ENCODE assay signal across 8 cellular contexts in genomic region chr7:142557971-142558582, GRCh38.
A peak's percentile ranks its signal among the peaks of the same experiment; 100 is the strongest.
DNase-seq lines count a peak whose midpoint lies in the region; ATAC-seq and TF ChIP-seq lines count a peak whose summit lies in the region.

No MANE protein-coding gene starts in this region.

- TF ChIP-seq RAD21 in liver (IDR thresholded peaks at IDR 0.05), result peak in 1 of 2 donors; percentile 40

- in situ Hi-C loops in astrocyte of the cerebellum (cut with HindIII; ENCODE audit: low sequenced_read_pairs), result no loop called here

- intact Hi-C loops in ascending aorta (cut with DNase I), result no loop called here

- WGBS in liver, result 38% methylated on average over 5 of the region's 5 CpGs
- 63% methylated on average over 5 of the region's 5 CpGs for WGBS in suprapubic skin

- no peak overlapping the region for H3K27ac ChIP-seq in liver (ENCODE audit: low read depth in 1 of 2, low read length in 2 of 2)
- H3K27ac ChIP-seq in suprapubic skin, result no peak overlapping the region
- no peak overlapping the region for H3K27ac ChIP-seq in ascending aorta

- no peaks in the 10 kb centered on the region for H3K36me3 ChIP-seq in liver (ENCODE audit: control insufficient read depth in 4 of 4, insufficient read depth in 3 of 4, low read depth in 1 of 4, low read length in 3 of 4)
- no peaks in the 10 kb centered on the region for H3K36me3 ChIP-seq in suprapubic skin
- H3K36me3 ChIP-seq in ascending aorta, result no peaks in the 10 kb centered on the region

- no peak overlapping the region for H3K9ac ChIP-seq in liver (ENCODE audit: low read depth in 1 of 2, low read length in 2 of 2)

- DNase-seq in COR-L47 (lab: John Stamatoyannopoulos, UW) (peak; percentile 13), SKM-1 (lab: John Stamatoyannopoulos, UW; ENCODE audit: unreplicated experiment) (peak; percentile 3), astrocyte of the cerebellum (ENCODE audit: low read depth) (no peak), suprapubic skin (ENCODE audit: low spot score in 2 of 2) (no peak), ascending aorta (ENCODE audit: low spot score in 2 of 2) (no peak)

- TF ChIP-seq CTCF in astrocyte of the cerebellum (IDR thresholded peaks at IDR 0.05; ENCODE audit: low read depth, low read length, missing control alignments) (peak; percentile 67), liver (IDR thresholded peaks at IDR 0.05; ENCODE audit: low read depth, low read length, missing input control) (peak; percentile 36), suprapubic skin (IDR thresholded peaks at IDR 0.05) (peak; percentile 16 to 35), ascending aorta (IDR thresholded peaks at IDR 0.05) (peak in 1 of 3 experiments; percentile 32)

- H3K4me1 ChIP-seq in liver (ENCODE audit: control insufficient read depth in 4 of 4, insufficient read depth in 4 of 4, low read length in 3 of 4) (no peaks in the 10 kb centered on the region), suprapubic skin (peaks cover 13% of the 10 kb centered on the region), ascending aorta (no peaks in the 10 kb centered on the region)

- H3K9me3 ChIP-seq in liver (ENCODE audit: control insufficient read depth in 4 of 4, low read length in 3 of 4) (no peaks in the 10 kb centered on the region), suprapubic skin (no peaks in the 10 kb centered on the region), ascending aorta (no peaks in the 10 kb centered on the region)

- H3K27me3 ChIP-seq in liver (ENCODE audit: control insufficient read depth in 4 of 4, insufficient read depth in 4 of 4, low read length in 3 of 4), result peaks cover 0 to 3% (median 0%) of the 10 kb centered on the region in 4 donors
- H3K27me3 ChIP-seq in suprapubic skin, result no peaks in the 10 kb centered on the region
- H3K27me3 ChIP-seq in ascending aorta, result no peaks in the 10 kb centered on the region

- no peak for TF ChIP-seq POLR2A in suprapubic skin (IDR thresholded peaks at IDR 0.05)

- H3K4me3 ChIP-seq in astrocyte of the cerebellum (ENCODE audit: low read depth, low read length) (no peak overlapping the region), liver (ENCODE audit: low read depth in 1 of 3, low read length in 3 of 3) (no peak overlapping the region), suprapubic skin (no peak overlapping the region), ascending aorta (no peak overlapping the region)

- no peak for TF ChIP-seq EP300 in suprapubic skin (IDR thresholded peaks at IDR 0.05)

- ATAC-seq in GM19324 (IDR thresholded peaks at IDR 0.05; ENCODE audit: low FRiP score, unreplicated experiment), result peak; percentile 82
- peak; percentile 79 for ATAC-seq in HG03196 (IDR thresholded peaks at IDR 0.05; ENCODE audit: unreplicated experiment)

TF ChIP-seq in liver, 16 proteins besides CTCF, POLR2A, EP300 and RAD21:
- TF ChIP-seq YY1 (IDR thresholded peaks at IDR 0.05), result no peak
- no peak for TF ChIP-seq FOXA2 (IDR thresholded peaks at IDR 0.05)
- TF ChIP-seq MAX (IDR thresholded peaks at IDR 0.05), result no peak
- no peak for TF ChIP-seq EGR1 (IDR thresholded peaks at IDR 0.05; ENCODE audit: low read depth in 2 of 2)
- TF ChIP-seq ZBTB33 (IDR thresholded peaks at IDR 0.05), result no peak
- no peak for TF ChIP-seq SP1 (IDR thresholded peaks at IDR 0.05)
- TF ChIP-seq REST (IDR thresholded peaks at IDR 0.05), result no peak
- TF ChIP-seq HNF4G (IDR thresholded peaks at IDR 0.05), result no peak
- no peak for TF ChIP-seq TAF1 (conservative IDR thresholded peaks at IDR 0.05)
- no peak for TF ChIP-seq NR2F2 (IDR thresholded peaks at IDR 0.05)
- no peak for TF ChIP-seq FOXA1 (IDR thresholded peaks at IDR 0.05)
- TF ChIP-seq JUND (IDR thresholded peaks at IDR 0.05), result no peak
- no peak for TF ChIP-seq GABPA (IDR thresholded peaks at IDR 0.05 in 1 of 2, conservative IDR thresholded peaks at IDR 0.05 in 1 of 2)
- no peak for TF ChIP-seq RXRA (IDR thresholded peaks at IDR 0.05)

Comparison
In these comparisons a context has a peak if more than half of its experiments do, and no peak if none do; other contexts are left out.
1. DNase-seq: peak in COR-L47 (single experiment) and SKM-1 (single experiment); none in astrocyte of the cerebellum (single experiment), suprapubic skin (0 of 2) and ascending aorta (0 of 2).